In the genomic region with DNA sequence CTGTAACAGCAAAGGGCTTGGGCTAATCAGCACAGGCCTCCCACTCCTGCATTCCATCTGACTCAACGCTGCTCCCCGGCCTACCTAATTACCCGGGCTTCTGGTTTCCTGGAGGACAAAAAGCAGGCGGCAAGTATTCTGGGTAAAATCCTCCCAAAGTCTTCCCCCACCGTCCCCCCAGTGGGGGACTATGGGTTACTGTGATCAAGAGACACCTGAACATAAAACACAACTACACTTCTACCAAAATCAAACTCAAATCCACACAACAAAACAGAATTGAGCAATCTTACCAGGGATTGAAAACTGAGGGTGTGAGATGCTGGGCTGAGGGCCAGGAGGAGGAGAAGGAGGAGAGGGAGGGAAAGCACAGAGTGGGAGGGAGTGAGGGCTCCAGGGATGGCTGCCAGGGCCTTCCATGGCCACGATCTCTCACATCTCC, we compare ENCODE assay signal across 1 cellular context.
TF ChIP-seq lines count a peak whose summit lies in the region.

No MANE protein-coding gene starts in this region.

TF ChIP-seq in HEK293, 187 proteins besides CTCF, POLR2A, EP300 and RAD21 (continued from another document):
- TF ChIP-seq PBX3 (CRISPR knock-in tag; IDR thresholded peaks at IDR 0.05): no peak
- TF ChIP-seq ZNF560 (tag by site-specific recombination; IDR thresholded peaks at IDR 0.05; ENCODE audit: borderline replicate concordance): no peak
- TF ChIP-seq ZNF548 (tag by site-specific recombination; IDR thresholded peaks at IDR 0.05): no peak
- TF ChIP-seq, protein P1, sequence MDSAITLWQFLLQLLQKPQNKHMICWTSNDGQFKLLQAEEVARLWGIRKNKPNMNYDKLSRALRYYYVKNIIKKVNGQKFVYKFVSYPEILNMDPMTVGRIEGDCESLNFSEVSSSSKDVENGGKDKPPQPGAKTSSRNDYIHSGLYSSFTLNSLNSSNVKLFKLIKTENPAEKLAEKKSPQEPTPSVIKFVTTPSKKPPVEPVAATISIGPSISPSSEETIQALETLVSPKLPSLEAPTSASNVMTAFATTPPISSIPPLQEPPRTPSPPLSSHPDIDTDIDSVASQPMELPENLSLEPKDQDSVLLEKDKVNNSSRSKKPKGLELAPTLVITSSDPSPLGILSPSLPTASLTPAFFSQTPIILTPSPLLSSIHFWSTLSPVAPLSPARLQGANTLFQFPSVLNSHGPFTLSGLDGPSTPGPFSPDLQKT (IDR thresholded peaks at IDR 0.05; ENCODE audit: borderline replicate concordance, low read depth, low read length): no peak
- TF ChIP-seq ZNF677 (tag by site-specific recombination; IDR thresholded peaks at IDR 0.05): no peak
- TF ChIP-seq ZNF146 (tag by site-specific recombination; IDR thresholded peaks at IDR 0.05): no peak
- no peak for TF ChIP-seq ZNF341 (tag by site-specific recombination; IDR thresholded peaks at IDR 0.05; ENCODE audit: low read depth)
- no peak for TF ChIP-seq ZNF112 (tag by site-specific recombination; IDR thresholded peaks at IDR 0.05)
- TF ChIP-seq PRDM2 (tag by site-specific recombination; IDR thresholded peaks at IDR 0.05; ENCODE audit: borderline replicate concordance): no peak
- TF ChIP-seq ZFP41 (tag by site-specific recombination; IDR thresholded peaks at IDR 0.05; ENCODE audit: borderline replicate concordance): no peak
- TF ChIP-seq ZNF510 (tag by site-specific recombination; IDR thresholded peaks at IDR 0.05; ENCODE audit: insufficient replicate concordance): no peak
- no peak for TF ChIP-seq ZNF623 (tag by site-specific recombination; IDR thresholded peaks at IDR 0.05)
- TF ChIP-seq ZBTB11 (tag by site-specific recombination; conservative IDR thresholded peaks at IDR 0.05; ENCODE audit: low read depth): no peak
- no peak for TF ChIP-seq ZNF501 (tag by site-specific recombination; IDR thresholded peaks at IDR 0.05)
- TF ChIP-seq ZNF777 (tag by site-specific recombination; IDR thresholded peaks at IDR 0.05; ENCODE audit: borderline replicate concordance): no peak
- TF ChIP-seq SP7 (tag by site-specific recombination; IDR thresholded peaks at IDR 0.05): peak; percentile 35; the same call in 1 of the 2 replicates
- TF ChIP-seq ZNF274 (IDR thresholded peaks at IDR 0.05; ENCODE audit: low read length): no peak
- TF ChIP-seq ZNF274 (tag by site-specific recombination; IDR thresholded peaks at IDR 0.05; ENCODE audit: borderline replicate concordance): no peak
- no peak for TF ChIP-seq ZNF10 (tag by site-specific recombination; IDR thresholded peaks at IDR 0.05)
- no peak for TF ChIP-seq GLIS1 (tag by site-specific recombination; IDR thresholded peaks at IDR 0.05)
- TF ChIP-seq, protein P2, sequence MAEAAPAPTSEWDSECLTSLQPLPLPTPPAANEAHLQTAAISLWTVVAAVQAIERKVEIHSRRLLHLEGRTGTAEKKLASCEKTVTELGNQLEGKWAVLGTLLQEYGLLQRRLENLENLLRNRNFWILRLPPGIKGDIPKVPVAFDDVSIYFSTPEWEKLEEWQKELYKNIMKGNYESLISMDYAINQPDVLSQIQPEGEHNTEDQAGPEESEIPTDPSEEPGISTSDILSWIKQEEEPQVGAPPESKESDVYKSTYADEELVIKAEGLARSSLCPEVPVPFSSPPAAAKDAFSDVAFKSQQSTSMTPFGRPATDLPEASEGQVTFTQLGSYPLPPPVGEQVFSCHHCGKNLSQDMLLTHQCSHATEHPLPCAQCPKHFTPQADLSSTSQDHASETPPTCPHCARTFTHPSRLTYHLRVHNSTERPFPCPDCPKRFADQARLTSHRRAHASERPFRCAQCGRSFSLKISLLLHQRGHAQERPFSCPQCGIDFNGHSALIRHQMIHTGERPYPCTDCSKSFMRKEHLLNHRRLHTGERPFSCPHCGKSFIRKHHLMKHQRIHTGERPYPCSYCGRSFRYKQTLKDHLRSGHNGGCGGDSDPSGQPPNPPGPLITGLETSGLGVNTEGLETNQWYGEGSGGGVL (tag by site-specific recombination; IDR thresholded peaks at IDR 0.05): peak; percentile 92
